ENCODE assay signal across 8 cellular contexts in genomic region chr9:83622814-83623633, GRCh38. TPM values are rescaled to one million over a fixed set of nuclear protein-coding genes. Genes with fewer than 3 reads are reported as not detected.
DNase-seq lines count a peak whose midpoint lies in the region; ATAC-seq and TF ChIP-seq lines count a peak whose summit lies in the region.

TSS of gene IDNK (plus strand) at chr9:83623143. CDS start at chr9:83623172, 29 bp downstream.

- H3K4me1 ChIP-seq in Panc1 (ENCODE audit: control insufficient read depth, insufficient read depth, low read length): peaks cover 5% of the 10 kb centered on the region

- H3K4me3 Mint-ChIP-seq in Calu3 (ENCODE audit: low read depth, unreplicated experiment): peak within 1 kb of the TSS; percentile 77
- H3K4me3 Mint-ChIP-seq in neural crest cell: peak within 1 kb of the TSS; percentile 94

- peak within 1 kb of the TSS; percentile 61 for H3K4me3 ChIP-seq in Panc1 (ENCODE audit: low read depth in 2 of 2, low read length in 2 of 2)
- peak within 1 kb of the TSS; percentile 71 for H3K4me3 ChIP-seq in fibroblast of the aortic adventitia (ENCODE audit: low read depth, low read length)

- TF ChIP-seq CTCF in Calu3 (IDR thresholded peaks at IDR 0.05; ENCODE audit: unreplicated experiment) (no peak), Panc1 (IDR thresholded peaks at IDR 0.05) (no peak), fibroblast of the aortic adventitia (IDR thresholded peaks at IDR 0.05; ENCODE audit: insufficient read depth, low read length) (no peak), neural crest cell (conservative IDR thresholded peaks at IDR 0.05) (no peak)

- no TSS peak for BruUV-seq in Calu3 (replicated peaks; lab: Mats Ljungman, UMichigan)
- no TSS peak for BruUV-seq in Panc1 (replicated peaks; lab: Mats Ljungman, UMichigan)

- peaks cover 8% of the 10 kb centered on the region for H3K4me1 Mint-ChIP-seq in Calu3 (ENCODE audit: low read depth, unreplicated experiment)
- H3K4me1 Mint-ChIP-seq in neural crest cell: peaks cover 17% of the 10 kb centered on the region

- no peaks in the 10 kb centered on the region for H3K36me3 ChIP-seq in Panc1 (ENCODE audit: control insufficient read depth, insufficient read depth, low read length)

- H3K9me3 Mint-ChIP-seq in Calu3 (ENCODE audit: low read depth, unreplicated experiment): no peaks in the 10 kb centered on the region
- no peaks in the 10 kb centered on the region for H3K9me3 Mint-ChIP-seq in neural crest cell

- H3K27me3 Mint-ChIP-seq in Calu3 (ENCODE audit: unreplicated experiment) (no peaks in the 10 kb centered on the region), neural crest cell (ENCODE audit: low read depth) (peaks cover 3% of the 10 kb centered on the region)

- H3K36me3 Mint-ChIP-seq in Calu3 (ENCODE audit: insufficient read depth, unreplicated experiment) (peaks cover 20% of the 10 kb centered on the region), neural crest cell (ENCODE audit: low read depth) (peaks cover 2% of the 10 kb centered on the region)

- in situ Hi-C loops in Panc1 (cut with HindIII; ENCODE audit: low pct_unique_long_range_greater_than_20kb, low sequenced_read_pairs): no loop called here

- H3K27me3 ChIP-seq in Panc1 (ENCODE audit: control insufficient read depth, insufficient read depth, low read length): no peaks in the 10 kb centered on the region

- H3K9me3 ChIP-seq in Panc1 (ENCODE audit: control insufficient read depth, insufficient read depth, low read depth, low read length): no peaks in the 10 kb centered on the region

- H3K27ac ChIP-seq in Panc1 (ENCODE audit: low read length): peak within 1 kb of the TSS; percentile 85
- H3K27ac ChIP-seq in substantia nigra (ENCODE audit: low read depth, low read length, poor library complexity, severe bottlenecking): peak within 1 kb of the TSS; percentile 86

- POLR2A ChIA-PET in Panc1 (lab: Charles Lee): no interaction called here

- CTCF ChIA-PET in Calu3 (lab: Charles Lee): interaction anchor here (0.6 to 0.7 kb wide), 3 partner anchors 26 to 647 kb away, joined by 3 to 6 read pairs (median 4); partner anchors contain the start of gene KIF27
- CTCF ChIA-PET in Panc1 (lab: Charles Lee): no interaction called here

- intact Hi-C loops in Calu3 (cut with micrococcal nuclease; ENCODE audit: unreplicated experiment) (loop anchor here (5.0 kb wide), 1 partner anchor 289 kb away; no protein-coding TSS in a partner anchor), Panc1 (cut with micrococcal nuclease; ENCODE audit: unreplicated experiment) (no loop called here)

- H3K27ac Mint-ChIP-seq in Calu3 (ENCODE audit: unreplicated experiment): peak within 1 kb of the TSS; percentile 91
- H3K27ac Mint-ChIP-seq in neural crest cell (ENCODE audit: unreplicated experiment): peak within 1 kb of the TSS; percentile 90

- ATAC-seq in GM19463 (IDR thresholded peaks at IDR 0.05; ENCODE audit: unreplicated experiment): peak; percentile 80
- ATAC-seq in Panc1: peak; percentile 91

- DNase-seq in Calu3 (peak; percentile 48), HK-2 (ENCODE audit: unreplicated experiment) (peak; percentile 74), Panc1 (ENCODE audit: low read depth, low spot score) (no peak), fibroblast of the aortic adventitia (ENCODE audit: low read depth) (peak; percentile 50), neural crest cell (ENCODE audit: low read depth, low spot score) (peak; percentile 63), substantia nigra (lab: John Stamatoyannopoulos, UW) (peak in 47 of 49 donors; percentile 15 to 90 (median 62))
- peak; percentile 53 for DNase-seq in activated effector memory CD4-positive, alpha-beta T cell treated with Interleukin-2 at 50 U/mL for 16 hours

RNA-seq across cellular contexts. Expression of gene IDNK, which starts in this region (rescaled TPM):
- total RNA-seq in Calu3 (2022) (3.7 and 4.2 TPM in 2 replicates), Panc1 (2021; ENCODE audit: unreplicated experiment) (1.9 TPM), fibroblast of the aortic adventitia (ENCODE audit: low replicate concordance) (6.0 and 7.6 TPM in 2 replicates), neural crest cell (2.6 and 2.9 TPM in 2 replicates)
- 1.9 TPM for polyA plus RNA-seq in Panc1 (2012; ENCODE audit: insufficient read length)
